In genomic region chr5:148836272-148837250, GRCh38 we compare ENCODE assay signal across 17 cellular contexts. TPM values are rescaled to one million over a fixed set of nuclear protein-coding genes. Genes with fewer than 3 reads are reported as not detected.
DNase-seq lines count a peak whose midpoint lies in the region; ATAC-seq, FAIRE-seq and TF ChIP-seq lines count a peak whose summit lies in the region.
"Had no signal": no experiment of that assay in that cellular context is flagged by ENCODE, and none has a peak within 500 bp of the region (broad histone marks: within the 10 kb centered on the region; RNA-seq: fewer than 3 reads in every experiment).

No MANE protein-coding gene starts in this region.

- ATAC-seq in HG02610 (IDR thresholded peaks at IDR 0.05; ENCODE audit: unreplicated experiment) = peak; percentile 23
- ATAC-seq in naive B cell (ENCODE audit: low read depth in 2 of 2) = peak; percentile 40 to 45
- no peak for ATAC-seq in HG03469 (IDR thresholded peaks at IDR 0.05; ENCODE audit: unreplicated experiment)
- ATAC-seq: Panc1 had no signal

- H3K4me2 ChIP-seq in BLaER1 = peak overlapping the region; percentile 70

- H3K4me1 Mint-ChIP-seq in naive B cell = peaks cover 54 to 75% (median 71%) of the 10 kb centered on the region in 3 donors

- peak overlapping the region in 6 of 8 donors; percentile 3 to 84 (median 28) for H3K4me3 Mint-ChIP-seq in naive B cell

- H3K36me3 Mint-ChIP-seq in naive B cell = peaks cover 4 to 7% of the 10 kb centered on the region in 2 donors
- H3K36me3 Mint-ChIP-seq: CD4-positive, alpha-beta memory T cell had no signal

- H3K4me3 ChIP-seq in BLaER1 = no peak overlapping the region
- no peak overlapping the region for H3K4me3 ChIP-seq in bronchial epithelial cell (ENCODE audit: low read depth, low read length)

- no peaks in the 10 kb centered on the region for H3K27me3 ChIP-seq in BLaER1
- no peaks in the 10 kb centered on the region for H3K27me3 ChIP-seq in bronchial epithelial cell (ENCODE audit: control insufficient read depth, insufficient read depth, low read length)

- H3K27ac Mint-ChIP-seq in naive B cell = peak overlapping the region in 4 of 6 donors; percentile 21 to 61 (median 40)

- TF ChIP-seq CTCF in bronchial epithelial cell (IDR thresholded peaks at IDR 0.05; ENCODE audit: insufficient read depth, low read length, severe bottlenecking) = no peak

- H3K27ac ChIP-seq in BLaER1 = no peak overlapping the region

- no peak for FAIRE-seq in bronchial epithelial cell (lab: Jason Lieb, UNC)
- FAIRE-seq: H1 had no signal

- no peak overlapping the region for H3K9ac ChIP-seq in BLaER1

- no peaks in the 10 kb centered on the region for H4K20me1 ChIP-seq in BLaER1

- H3K4me1 ChIP-seq in BLaER1 = peaks cover 77% of the 10 kb centered on the region

- peaks cover 0 to 3% (median 0%) of the 10 kb centered on the region in 7 donors for H3K9me3 Mint-ChIP-seq in naive B cell
- H3K9me3 Mint-ChIP-seq: CD4-positive, alpha-beta memory T cell had no signal

- H3K36me3 ChIP-seq in BLaER1 (no peaks in the 10 kb centered on the region), bronchial epithelial cell (ENCODE audit: control insufficient read depth, insufficient read depth, low read length) (peaks cover 9% of the 10 kb centered on the region)

- DNase-seq in bronchial epithelial cell (ENCODE audit: low read depth) = peak; percentile 34
- DNase-seq in naive B cell = peak; percentile 17
- DNase-seq in NCI-H774 (lab: John Stamatoyannopoulos, UW) = no peak
- DNase-seq in NCI-H1417 treated with DMSO at 0.1 percent for 48 hours (lab: John Stamatoyannopoulos, UW) = no peak
- DNase-seq in NCI-H82 treated with DMSO at 0.1 percent for 48 hours (lab: John Stamatoyannopoulos, UW; ENCODE audit: unreplicated experiment) = no peak
- DNase-seq: AML-193; CD4-positive, alpha-beta memory T cell; NCI-H1048; NCI-H1694; NCI-H345; NCI-H526 treated with DMSO at 0.1 percent for 48 hours; Right ventricle myocardium superior had no signal

- H3K27me3 Mint-ChIP-seq in naive B cell = no peaks in the 10 kb centered on the region

- H3K9me3 ChIP-seq in BLaER1 = no peaks in the 10 kb centered on the region

RNA-seq across cellular contexts. Expression of gene ADRB2, which starts 10.2 kb away (rescaled TPM):
- total RNA-seq in bronchial epithelial cell = 18.7 and 21.9 TPM in 2 replicates
- polyA plus RNA-seq in naive B cell (ENCODE audit: low read depth in 6 of 6) = 1 to 10 TPM; 1.9 to 5.1 (median 4.0) TPM

Comparison
In these comparisons a context has a peak if more than half of its experiments do, and no peak if none do; other contexts are left out.
1. DNase-seq: peak in bronchial epithelial cell (single experiment) and naive B cell (single experiment); none in NCI-H774 (single experiment), NCI-H1417 treated with DMSO at 0.1 percent for 48 hours (single experiment) and NCI-H82 treated with DMSO at 0.1 percent for 48 hours (single experiment).